ENCODE assay signal across 8 cellular contexts in the genomic region with DNA sequence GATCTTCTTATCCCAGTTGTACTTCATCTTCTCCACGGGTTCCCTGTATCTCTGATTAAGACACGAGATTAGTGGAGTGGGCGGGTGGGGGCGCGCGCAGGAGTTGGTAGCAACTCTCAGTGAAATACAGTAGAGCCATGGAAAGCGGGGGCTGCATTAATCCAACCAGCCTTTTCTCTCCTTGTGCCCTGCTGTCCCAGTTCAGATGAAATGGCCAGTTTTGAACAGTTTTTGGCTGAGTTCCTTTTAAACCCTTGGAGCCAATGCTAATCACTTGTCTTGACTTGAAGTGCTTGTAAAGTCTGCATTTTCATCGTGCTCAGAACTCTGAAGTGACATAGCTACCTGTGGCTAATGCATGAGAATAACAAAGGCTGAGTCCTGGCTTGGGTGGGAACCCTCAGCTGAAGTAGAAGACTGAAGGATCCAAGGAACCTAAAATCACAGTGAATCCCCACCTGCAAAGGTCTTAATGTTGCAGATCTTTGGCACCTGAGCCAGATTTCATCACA. TPM values are rescaled to one million over a fixed set of nuclear protein-coding genes. Genes with fewer than 3 reads are reported as not detected.
DNase-seq lines count a peak whose midpoint lies in the region; FAIRE-seq and TF ChIP-seq lines count a peak whose summit lies in the region.

No MANE protein-coding gene starts in this region.

- H3K27ac ChIP-seq in RWPE1 (peak overlapping the region; percentile 97), H1 (ENCODE audit: low read depth, low read length) (no peak overlapping the region; the same call in 1 of the 2 replicates)

- 3% methylated on average over 8 of the region's 8 CpGs; no CpG with 5 or more reads in 1 of the 2 experiments for WGBS in H1 (ENCODE audit: extremely low coverage in 1 of 2, insufficient coverage in 1 of 2, insufficient read length in 1 of 2, insufficient replicate concordance in 2 of 2, low coverage in 1 of 2, low lambda C conversion rate in 2 of 2, missing lambda C conversion rate in 1 of 2), 2 experiments

- TF ChIP-seq CTCF in RWPE1 (conservative IDR thresholded peaks at IDR 0.05; ENCODE audit: low read depth) = no peak
- TF ChIP-seq CTCF in H1 (IDR thresholded peaks at IDR 0.05; ENCODE audit: control extremely low read depth in 1 of 3, insufficient read depth in 1 of 3, low read depth in 1 of 3, low read length in 3 of 3) = no peak
- TF ChIP-seq CTCF in nephron progenitor cell (IDR thresholded peaks at IDR 0.05) = no peak

- TF ChIP-seq RAD21 in H1 (IDR thresholded peaks at IDR 0.05 in 1 of 2, conservative IDR thresholded peaks at IDR 0.05 in 1 of 2; ENCODE audit: low read depth in 2 of 2, low read length in 2 of 2) = no peak

- peaks cover 3 to 23% (median 16%) of the 10 kb centered on the region in 4 experiments; a peak in 4 of 7 replicates for H3K4me1 ChIP-seq in H1 (replicated peaks in 1 of 4; ENCODE audit: control insufficient read depth in 3 of 4, insufficient read depth in 4 of 4, low read length in 3 of 4)

- CTCF ChIA-PET in RWPE1 (lab: Yijun Ruan, JAX) = interaction anchor here (0.7 to 0.8 kb wide), 3 partner anchors 9 to 180 kb away, joined by 3 to 5 read pairs (median 3); no protein-coding TSS in a partner anchor
- CTCF ChIA-PET in H1 (lab: Charles Lee; ENCODE audit: partially characterized antibody) = interaction anchor here (0.7 to 1.6 kb wide), 3 partner anchors 14 to 213 kb away, joined by 3 to 5 read pairs (median 3); no protein-coding TSS in a partner anchor

- no peaks in the 10 kb centered on the region for H3K79me1 ChIP-seq in H1 (ENCODE audit: low read depth, low read length)

- no peak overlapping the region for H3K56ac ChIP-seq in H1 (replicated peaks; ENCODE audit: insufficient read length, low read depth, low read length)

- no peak overlapping the region for H4K5ac ChIP-seq in H1 (ENCODE audit: insufficient read length, low read depth, low read length)

- no peak overlapping the region for H3K4ac ChIP-seq in H1 (replicated peaks; ENCODE audit: insufficient read length, low read depth, low read length)

- peaks cover 0 to 32% of the 10 kb centered on the region in 2 experiments; a peak in 2 of 4 replicates for H3K79me2 ChIP-seq in H1 (ENCODE audit: control insufficient read depth in 1 of 2, insufficient read depth in 2 of 2, low read length in 2 of 2)

- peaks cover 16% of the 10 kb centered on the region; the same call in 1 of the 2 replicates for H3K23me2 ChIP-seq in H1 (ENCODE audit: low read depth, low read length)

- H3K27ac Mint-ChIP-seq in nephron progenitor cell = peak overlapping the region; percentile 97

- peak overlapping the region; percentile 99 for H3K4me3 Mint-ChIP-seq in nephron progenitor cell

- no peaks in the 10 kb centered on the region for H3K36me3 Mint-ChIP-seq in nephron progenitor cell (ENCODE audit: low read depth)

- peaks cover 12 to 13% of the 10 kb centered on the region in 2 experiments for H4K20me1 ChIP-seq in H1 (replicated peaks in 1 of 2; ENCODE audit: control insufficient read depth in 1 of 2, insufficient read depth in 2 of 2, low read length in 2 of 2)

- H3K4me3 ChIP-seq in H1 (ENCODE audit: extremely low read depth in 1 of 4, insufficient read depth in 2 of 4, low read depth in 3 of 4, low read length in 4 of 4) = peak overlapping the region; percentile 72 to 84 (median 74)

- H2BK20ac ChIP-seq in H1 (ENCODE audit: low read length) = no peak overlapping the region

- peak overlapping the region in 3 of 4 experiments; percentile 53 to 81 (median 78); a peak in 6 of 7 replicates for H3K9ac ChIP-seq in H1 (replicated peaks in 1 of 4; ENCODE audit: extremely low read depth in 1 of 4, low read depth in 3 of 4, low read length in 3 of 4)

- H3K18ac ChIP-seq in H1 (ENCODE audit: extremely low read depth, low read length) = no peak overlapping the region

- H4K8ac ChIP-seq in H1 (ENCODE audit: extremely low read depth, insufficient read depth, low read length) = no peak overlapping the region

- peak overlapping the region; percentile 75; the same call in 1 of the 2 replicates for H2BK12ac ChIP-seq in H1 (ENCODE audit: low read depth, low read length)

- TF ChIP-seq EP300 in H1 (IDR thresholded peaks at IDR 0.05; ENCODE audit: borderline replicate concordance in 1 of 2, low read depth in 2 of 2, low read length in 2 of 2) = no peak

- peak overlapping the region; percentile 91 for H2AFZ ChIP-seq in H1 (ENCODE audit: low read length)

- H3K14ac ChIP-seq in H1 (ENCODE audit: insufficient read length) = no peak overlapping the region

- FAIRE-seq in H1 (lab: Jason Lieb, UNC) = no peak

- DNase-seq in NCI-H82 (lab: John Stamatoyannopoulos, UW) = peak; percentile 78
- no peak for DNase-seq in NCI-H82 treated with DMSO at 0.1 percent for 48 hours (lab: John Stamatoyannopoulos, UW; ENCODE audit: unreplicated experiment)
- no peak for DNase-seq in RWPE1 (ENCODE audit: low spot score)
- no peak for DNase-seq in H1 (ENCODE audit: low read depth in 1 of 2, low spot score in 2 of 2)
- DNase-seq in nephron progenitor cell = peak; percentile 41
- no peak for DNase-seq in NCI-H2029 (lab: John Stamatoyannopoulos, UW)
- DNase-seq in EL = no peak
- DNase-seq in activated effector memory CD4-positive, alpha-beta T cell treated with Interleukin-2 at 50 U/mL for 16 hours = no peak

- no peak overlapping the region for H2BK15ac ChIP-seq in H1 (ENCODE audit: low read length)

- H2AK5ac ChIP-seq in H1 (ENCODE audit: low read depth, low read length) = no peak overlapping the region

- no peaks in the 10 kb centered on the region for H3K36me3 ChIP-seq in H1 (ENCODE audit: control insufficient read depth in 2 of 4, insufficient read depth in 4 of 4, low read length in 3 of 4)

- no peaks in the 10 kb centered on the region for H3K9me3 ChIP-seq in H1 (ENCODE audit: insufficient read depth in 2 of 2, low read depth in 1 of 2, low read length in 1 of 2)

- H3K27me3 ChIP-seq in H1 (replicated peaks in 1 of 4; ENCODE audit: control insufficient read depth in 3 of 4, extremely low read depth in 1 of 4, insufficient read depth in 3 of 4, low read length in 3 of 4) = peaks cover 0 to 15% (median 3%) of the 10 kb centered on the region in 4 experiments; a peak in 4 of 7 replicates

- no peak overlapping the region for H4K91ac ChIP-seq in H1 (replicated peaks; ENCODE audit: insufficient read length, low read length)

- no peaks in the 10 kb centered on the region for H3K27me3 Mint-ChIP-seq in nephron progenitor cell (ENCODE audit: low read depth, poor library complexity)

- no peak overlapping the region for H2BK120ac ChIP-seq in H1 (replicated peaks; ENCODE audit: low read depth, low read length)

- H3K9me3 Mint-ChIP-seq in nephron progenitor cell = no peaks in the 10 kb centered on the region

- no peak overlapping the region for H3K23ac ChIP-seq in H1 (ENCODE audit: insufficient read length)

- H3K4me2 ChIP-seq in H1 (ENCODE audit: insufficient read depth in 1 of 2, low read depth in 2 of 2, low read length in 2 of 2) = peak overlapping the region; percentile 72 to 74

- H2BK5ac ChIP-seq in H1 (ENCODE audit: low read depth, low read length) = no peak overlapping the region

- peak in 1 of 2 experiments; percentile 36; a peak in 1 of 3 replicates for TF ChIP-seq POLR2A in H1 (IDR thresholded peaks at IDR 0.05; ENCODE audit: control extremely low read depth in 1 of 2, low read depth in 2 of 2, low read length in 2 of 2)

- H3K4me1 Mint-ChIP-seq in nephron progenitor cell = peaks cover 66% of the 10 kb centered on the region

- POLR2A ChIA-PET in RWPE1 (lab: Yijun Ruan, JAX; ENCODE audit: low non-redundant PET) (no interaction called here), H1 (lab: Charles Lee; ENCODE audit: partially characterized antibody) (interaction anchor here (0.6 to 1.4 kb wide), 6 partner anchors 13 to 112 kb away, joined by 3 read pairs; no protein-coding TSS in a partner anchor)

TF ChIP-seq in H1, 55 proteins besides CTCF, POLR2A, EP300 and RAD21 (continues in another document):
- TF ChIP-seq SIRT6 (IDR thresholded peaks at IDR 0.05; ENCODE audit: low read length) (no peak), CHD1 (IDR thresholded peaks at IDR 0.05; ENCODE audit: low read depth, low read length) (no peak), TCF12 (IDR thresholded peaks at IDR 0.05; ENCODE audit: low read depth, low read length) (no peak)
- TF ChIP-seq, protein P1, sequence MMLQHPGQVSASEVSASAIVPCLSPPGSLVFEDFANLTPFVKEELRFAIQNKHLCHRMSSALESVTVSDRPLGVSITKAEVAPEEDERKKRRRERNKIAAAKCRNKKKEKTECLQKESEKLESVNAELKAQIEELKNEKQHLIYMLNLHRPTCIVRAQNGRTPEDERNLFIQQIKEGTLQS (IDR thresholded peaks at IDR 0.05; ENCODE audit: insufficient read depth, low read depth, low read length) = no peak
- TF ChIP-seq, protein P2, sequence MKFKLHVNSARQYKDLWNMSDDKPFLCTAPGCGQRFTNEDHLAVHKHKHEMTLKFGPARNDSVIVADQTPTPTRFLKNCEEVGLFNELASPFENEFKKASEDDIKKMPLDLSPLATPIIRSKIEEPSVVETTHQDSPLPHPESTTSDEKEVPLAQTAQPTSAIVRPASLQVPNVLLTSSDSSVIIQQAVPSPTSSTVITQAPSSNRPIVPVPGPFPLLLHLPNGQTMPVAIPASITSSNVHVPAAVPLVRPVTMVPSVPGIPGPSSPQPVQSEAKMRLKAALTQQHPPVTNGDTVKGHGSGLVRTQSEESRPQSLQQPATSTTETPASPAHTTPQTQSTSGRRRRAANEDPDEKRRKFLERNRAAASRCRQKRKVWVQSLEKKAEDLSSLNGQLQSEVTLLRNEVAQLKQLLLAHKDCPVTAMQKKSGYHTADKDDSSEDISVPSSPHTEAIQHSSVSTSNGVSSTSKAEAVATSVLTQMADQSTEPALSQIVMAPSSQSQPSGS (IDR thresholded peaks at IDR 0.05; ENCODE audit: low read length) = no peak

RNA-seq across cellular contexts. Expression of a gene that starts 0.8 kb away (rescaled TPM):
- total RNA-seq in H1 (2021; fragmentation: NEBNext Ultra II Directional; extraction: Animal tissue kit (Norgen Biotek cat#: 25700)) = 80.1 and 82.3 TPM in 2 replicates
- polyA plus RNA-seq in H1 (2011; rRNA removed) = 25.4 and 75.5 TPM in 2 replicates
- polyA plus RNA-seq in H1 (2011; cell fraction: cytosol; rRNA removed) = 60.1 TPM
- polyA plus RNA-seq in H1 (2011; cell fraction: nucleus; rRNA removed) = 52.9 TPM
- 63.1 to 79.7 TPM (median 72.2 TPM) in 4 replicates for polyA plus RNA-seq in H1 (2012, experiment 1 of 2)
- polyA plus RNA-seq in H1 (2012, experiment 2 of 2) = 6.1 TPM
- 39.8 TPM for polyA plus RNA-seq in H1 (2013, experiment 1 of 2)
- 45.5 TPM for polyA plus RNA-seq in H1 (2013, experiment 2 of 2)
- 124 and 302 TPM in 2 replicates for polyA minus RNA-seq in H1 (2011; rRNA and poly(A)+ RNA removed)
- 79.0 TPM for polyA minus RNA-seq in H1 (2011; cell fraction: cytosol; rRNA and poly(A)+ RNA removed)
- polyA minus RNA-seq in H1 (2011; cell fraction: nucleus; rRNA and poly(A)+ RNA removed) = 301 TPM

Comparison
In these comparisons a context has a peak if more than half of its experiments do, and no peak if none do; other contexts are left out.
1. DNase-seq: peak in NCI-H82 (single experiment) and nephron progenitor cell (single experiment); none in NCI-H82 treated with DMSO at 0.1 percent for 48 hours (single experiment), RWPE1 (single experiment), H1 (0 of 2), NCI-H2029 (single experiment), EL (single experiment) and activated effector memory CD4-positive, alpha-beta T cell treated with Interleukin-2 at 50 U/mL for 16 hours (single experiment).